Comparison of ENCODE assay signal across 28 cellular contexts in genomic region chr10:78188459-78188858, GRCh38.
"Had no signal": no experiment of that assay in that cellular context is flagged by ENCODE, and none has a peak within 500 bp of the region (broad histone marks: within the 10 kb centered on the region; RNA-seq: fewer than 3 reads in every experiment).

No MANE protein-coding gene starts in this region.

- H3K27ac ChIP-seq: brain microvascular endothelial cell, coronary artery, epithelial cell of prostate, esophagus squamous epithelium, gastrocnemius medialis, heart right ventricle had no signal

- H3K36me3 ChIP-seq: brain microvascular endothelial cell, esophagus squamous epithelium, gastrocnemius medialis, heart right ventricle had no signal

- H3K4me3 ChIP-seq: coronary artery, esophagus squamous epithelium, gastrocnemius medialis, heart right ventricle had no signal

- H3K9me3 Mint-ChIP-seq: activated CD4-positive, alpha-beta memory T cell treated with anti-CD3 and anti-CD28 coated beads, Interleukin-2, amount 10 ng/mL, durations not matched to agents 7 days and 5 days; activated CD4-positive, alpha-beta T cell treated with anti-CD3 and anti-CD28 coated beads, Interleukin-2, amount 10 ng/mL, durations not matched to agents 7 days and 5 days had no signal

- H3K4me1 Mint-ChIP-seq: activated CD4-positive, alpha-beta memory T cell treated with anti-CD3 and anti-CD28 coated beads, Interleukin-2, amount 10 ng/mL, durations not matched to agents 7 days and 5 days; activated CD4-positive, alpha-beta T cell treated with anti-CD3 and anti-CD28 coated beads, Interleukin-2, amount 10 ng/mL, durations not matched to agents 7 days and 5 days; activated T-helper 17 cell treated with anti-CD3 and anti-CD28 coated beads, Interleukin-2, amount 50 U/mL, for 72 hours; central memory CD8-positive, alpha-beta T cell had no signal

- H3K27me3 ChIP-seq: esophagus squamous epithelium, gastrocnemius medialis, heart right ventricle had no signal

- H3K4me3 Mint-ChIP-seq: activated CD4-positive, alpha-beta memory T cell treated with anti-CD3 and anti-CD28 coated beads, Interleukin-2, amount 10 ng/mL, durations not matched to agents 7 days and 5 days; activated CD4-positive, alpha-beta T cell treated with anti-CD3 and anti-CD28 coated beads, Interleukin-2, amount 10 ng/mL, durations not matched to agents 7 days and 5 days; activated naive CD8-positive, alpha-beta T cell; activated T-cell treated with anti-CD3 and anti-CD28 coated beads, Interleukin-2, amount 50 U/mL, for 4 hours; activated T-helper 17 cell treated with anti-CD3 and anti-CD28 coated beads, Interleukin-2, amount 50 U/mL, for 72 hours; central memory CD8-positive, alpha-beta T cell; dendritic cell treated with granulocyte-macrophage colony-stimulating factor and Interleukin-4, amounts not matched to agents 40 ng/mL and 50 ng/mL, for 4 days; effector memory CD8-positive, alpha-beta T cell; T-helper 17 cell had no signal

- H3K27me3 Mint-ChIP-seq: activated CD4-positive, alpha-beta T cell treated with anti-CD3 and anti-CD28 coated beads, Interleukin-2, amount 10 ng/mL, durations not matched to agents 7 days and 5 days; activated T-helper 17 cell treated with anti-CD3 and anti-CD28 coated beads, Interleukin-2, amount 50 U/mL, for 72 hours had no signal

- H3K9me3 ChIP-seq: gastrocnemius medialis had no signal

- ATAC-seq: activated T-cell treated with anti-CD3 and anti-CD28 coated beads, Interleukin-2, amount 50 U/mL, for 4 hours; activated T-helper 17 cell treated with anti-CD3 and anti-CD28 coated beads, Interleukin-2, amount 50 U/mL, for 72 hours; effector memory CD8-positive, alpha-beta T cell; gastrocnemius medialis; T-helper 17 cell had no signal

- DNase-seq: activated CD4-positive, alpha-beta memory T cell treated with anti-CD3 and anti-CD28 coated beads, Interleukin-2, amount 10 ng/mL, durations not matched to agents 7 days and 5 days; activated CD4-positive, alpha-beta T cell treated with anti-CD3 and anti-CD28 coated beads for 1 hour; activated CD4-positive, alpha-beta T cell treated with anti-CD3 and anti-CD28 coated beads for 4 hours; activated CD4-positive, alpha-beta T cell treated with anti-CD3 and anti-CD28 coated beads, Interleukin-2, amount 10 ng/mL, durations not matched to agents 7 days and 5 days; activated CD4-positive, alpha-beta T cell treated with anti-CD3 and anti-CD28 coated beads, Interleukin-2, amount 50 U/mL, for 4 hours; activated CD8-positive, alpha-beta memory T cell treated with anti-CD3 and anti-CD28 coated beads for 24 hours; activated effector memory CD4-positive, alpha-beta T cell treated with Interleukin-2 at 50 U/mL for 16 hours; activated gamma-delta T cell treated with Interleukin-2 at 50 U/mL for 16 hours; activated naive CD4-positive, alpha-beta T cell treated with anti-CD3 and anti-CD28 coated beads, Interleukin-2, amount 50 U/mL, for 16 hours; activated naive CD4-positive, alpha-beta T cell treated with Interleukin-2 at 50 U/mL for 16 hours; activated T-cell treated with anti-CD3 and anti-CD28 coated beads, Interleukin-2, amount 50 U/mL, for 4 hours; amniotic stem cell; anterior cingulate cortex; brain microvascular endothelial cell; effector memory CD8-positive, alpha-beta T cell; esophagus squamous epithelium; foreskin fibroblast; gastrocnemius medialis; glutamatergic neuron; T-helper 1 cell; T-helper 17 cell had no signal

- H3K27ac Mint-ChIP-seq: activated CD4-positive, alpha-beta memory T cell treated with anti-CD3 and anti-CD28 coated beads, Interleukin-2, amount 10 ng/mL, durations not matched to agents 7 days and 5 days; activated CD4-positive, alpha-beta T cell treated with anti-CD3 and anti-CD28 coated beads, Interleukin-2, amount 10 ng/mL, durations not matched to agents 7 days and 5 days; activated naive CD8-positive, alpha-beta T cell; activated T-helper 17 cell treated with anti-CD3 and anti-CD28 coated beads, Interleukin-2, amount 50 U/mL, for 72 hours; dendritic cell treated with granulocyte-macrophage colony-stimulating factor and Interleukin-4, amounts not matched to agents 40 ng/mL and 50 ng/mL, for 4 days; effector memory CD8-positive, alpha-beta T cell; T-helper 17 cell had no signal
